8 cellular contexts compared by ENCODE assay signal in the genomic region with DNA sequence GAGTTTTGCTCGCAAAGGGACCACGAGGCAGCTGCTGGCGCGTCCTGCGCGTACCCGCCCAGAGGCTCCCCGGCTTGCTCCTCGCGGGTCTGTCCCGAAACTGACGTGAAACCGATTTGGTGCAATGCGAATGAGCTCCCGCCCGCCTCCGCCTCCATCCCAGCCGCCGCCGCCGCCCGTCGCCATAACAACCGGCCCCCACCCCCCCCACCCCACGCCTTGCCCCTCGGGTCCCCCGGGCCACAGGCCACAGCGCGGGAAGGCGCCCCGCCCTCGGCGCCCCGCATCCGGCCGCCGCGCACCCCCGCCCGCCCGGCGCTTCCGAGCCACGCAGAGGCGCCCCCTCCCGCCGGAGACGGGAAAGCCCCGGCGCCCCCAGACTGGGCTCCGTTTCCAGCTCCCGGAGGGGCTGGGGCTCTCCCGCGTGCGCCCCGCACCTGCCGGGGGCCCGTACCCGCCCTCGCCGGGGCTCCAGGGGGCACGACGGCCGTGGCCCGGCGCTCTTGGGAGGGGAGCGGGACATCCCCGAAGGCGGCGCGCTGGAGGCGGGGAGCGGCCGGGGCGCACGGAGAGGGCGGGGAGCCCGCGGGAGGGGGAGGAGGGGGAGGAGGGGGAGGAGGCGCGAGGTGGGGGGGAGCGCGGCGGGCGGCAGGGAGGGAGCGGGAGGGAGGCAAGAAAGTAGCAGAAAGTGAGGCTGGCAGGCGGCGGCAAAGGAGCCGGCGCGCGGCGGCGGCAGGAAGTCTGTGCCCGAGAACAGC. TPM values are rescaled to one million over a fixed set of nuclear protein-coding genes. Genes with fewer than 3 reads are reported as not detected.
DNase-seq lines count a peak whose midpoint lies in the region; ATAC-seq and TF ChIP-seq lines count a peak whose summit lies in the region.

Gene CAMK1D (plus strand): TSS at position 678 of the 758 bp plus-strand sequence.

- H3K36me3 Mint-ChIP-seq in activated naive CD8-positive, alpha-beta T cell treated with anti-CD3 and anti-CD28 coated beads, Interleukin-2, amount 50 U/mL, for 24 hours (ENCODE audit: low read depth) = peaks cover 5% of the 10 kb centered on the region
- H3K36me3 Mint-ChIP-seq in progenitor cell of endocrine pancreas (ENCODE audit: insufficient read depth) = no peaks in the 10 kb centered on the region

- peaks cover 4% of the 10 kb centered on the region for H3K27me3 Mint-ChIP-seq in activated naive CD8-positive, alpha-beta T cell treated with anti-CD3 and anti-CD28 coated beads, Interleukin-2, amount 50 U/mL, for 24 hours
- peaks cover 59% of the 10 kb centered on the region for H3K27me3 Mint-ChIP-seq in progenitor cell of endocrine pancreas

- peak within 1 kb of the TSS; percentile 62 to 93 (median 84) for H3K4me3 ChIP-seq in heart right ventricle
- peak within 1 kb of the TSS; percentile 89 for H3K4me3 ChIP-seq in urinary bladder (ENCODE audit: low read depth, low read length)

- peak within 1 kb of the TSS; percentile 96 for H3K4me3 Mint-ChIP-seq in activated naive CD8-positive, alpha-beta T cell treated with anti-CD3 and anti-CD28 coated beads, Interleukin-2, amount 50 U/mL, for 24 hours
- peak within 1 kb of the TSS; percentile 91 for H3K4me3 Mint-ChIP-seq in progenitor cell of endocrine pancreas (ENCODE audit: low read depth)

- peak within 1 kb of the TSS; percentile 92 for H3K27ac Mint-ChIP-seq in activated naive CD8-positive, alpha-beta T cell treated with anti-CD3 and anti-CD28 coated beads, Interleukin-2, amount 50 U/mL, for 24 hours
- H3K27ac Mint-ChIP-seq in progenitor cell of endocrine pancreas = peak within 1 kb of the TSS; percentile 90

- H3K4me1 ChIP-seq in heart right ventricle (peaks cover 4 to 26% (median 16%) of the 10 kb centered on the region in 9 donors), urinary bladder (ENCODE audit: insufficient read depth) (no peaks in the 10 kb centered on the region)

- DNase-seq in DMS53 treated with DMSO at 0.1 percent for 48 hours (lab: John Stamatoyannopoulos, UW; ENCODE audit: unreplicated experiment) (peak; percentile 66), HuH-7.5 (ENCODE audit: low spot score) (peak; percentile 49), SW480 (ENCODE audit: low spot score) (peak; percentile 72), heart right ventricle (peak; percentile 69 to 83), progenitor cell of endocrine pancreas (ENCODE audit: low spot score, unreplicated experiment) (peak; percentile 36)
- DNase-seq in activated naive CD8-positive, alpha-beta T cell treated with anti-CD3 and anti-CD28 coated beads, Interleukin-2, amount 50 U/mL, for 24 hours = peak; percentile 83

- no peaks in the 10 kb centered on the region for H3K9me3 ChIP-seq in heart right ventricle

- 1% methylated on average over 75 to 88 of the region's 95 CpGs for WGBS in heart right ventricle, 2 donors
- 1% methylated on average over 92 of the region's 95 CpGs for WGBS in urinary bladder

- peaks cover 45% of the 10 kb centered on the region for H3K4me1 Mint-ChIP-seq in activated naive CD8-positive, alpha-beta T cell treated with anti-CD3 and anti-CD28 coated beads, Interleukin-2, amount 50 U/mL, for 24 hours
- peaks cover 19% of the 10 kb centered on the region for H3K4me1 Mint-ChIP-seq in progenitor cell of endocrine pancreas (ENCODE audit: low read depth)

- intact Hi-C loops in heart right ventricle (cut with DNase I) = loop anchor here in 1 of 10 donors (10.0 kb wide), 1 partner anchor 356 kb away; no protein-coding TSS in a partner anchor

- peak within 1 kb of the TSS; percentile 7 to 93 (median 78) for H3K27ac ChIP-seq in heart right ventricle
- peak within 1 kb of the TSS; percentile 87 for H3K27ac ChIP-seq in urinary bladder (ENCODE audit: low read depth)

- no peaks in the 10 kb centered on the region for H3K9me3 Mint-ChIP-seq in activated naive CD8-positive, alpha-beta T cell treated with anti-CD3 and anti-CD28 coated beads, Interleukin-2, amount 50 U/mL, for 24 hours
- no peaks in the 10 kb centered on the region for H3K9me3 Mint-ChIP-seq in progenitor cell of endocrine pancreas (ENCODE audit: low read depth)

- TF ChIP-seq CTCF in heart right ventricle (IDR thresholded peaks at IDR 0.05) (peak in 7 of 9 donors; percentile 7 to 53 (median 41)), progenitor cell of endocrine pancreas (IDR thresholded peaks at IDR 0.05; ENCODE audit: unreplicated experiment) (peak; percentile 44)

- H3K27me3 ChIP-seq in heart right ventricle = peaks cover 0 to 6% (median 4%) of the 10 kb centered on the region in 7 donors

- ATAC-seq in GM21423 (IDR thresholded peaks at IDR 0.05; ENCODE audit: unreplicated experiment) (peak; percentile 49), heart right ventricle (peak; percentile 65 to 85 (median 80))
- ATAC-seq in activated naive CD8-positive, alpha-beta T cell treated with anti-CD3 and anti-CD28 coated beads, Interleukin-2, amount 50 U/mL, for 24 hours = peak; percentile 64

- H3K36me3 ChIP-seq in heart right ventricle (no peaks in the 10 kb centered on the region), urinary bladder (ENCODE audit: insufficient read depth) (no peaks in the 10 kb centered on the region)

RNA-seq across cellular contexts. Expression of gene CAMK1D, which starts in this region (rescaled TPM):
- 10 to 100 TPM in 2 of 10 donors, 1 to 10 TPM in 8; 2.0 to 17.7 (median 2.9) TPM for total RNA-seq in heart right ventricle
- 1 to 10 TPM; 1.3 to 1.7 TPM for polyA plus RNA-seq in heart right ventricle
- 8.5 and 10.8 TPM in 2 replicates for total RNA-seq in progenitor cell of endocrine pancreas
- 7.6 TPM for total RNA-seq in urinary bladder
- 5.6 TPM for polyA plus RNA-seq in urinary bladder

Comparison
In these comparisons a context has a peak if more than half of its experiments do, and no peak if none do; other contexts are left out.
1. Peak in every context shown above with its lines: DNase-seq, ATAC-seq, H3K4me3 ChIP-seq and H3K27ac ChIP-seq.